Comparison of ENCODE assay signal across 26 cellular contexts in the genomic region with DNA sequence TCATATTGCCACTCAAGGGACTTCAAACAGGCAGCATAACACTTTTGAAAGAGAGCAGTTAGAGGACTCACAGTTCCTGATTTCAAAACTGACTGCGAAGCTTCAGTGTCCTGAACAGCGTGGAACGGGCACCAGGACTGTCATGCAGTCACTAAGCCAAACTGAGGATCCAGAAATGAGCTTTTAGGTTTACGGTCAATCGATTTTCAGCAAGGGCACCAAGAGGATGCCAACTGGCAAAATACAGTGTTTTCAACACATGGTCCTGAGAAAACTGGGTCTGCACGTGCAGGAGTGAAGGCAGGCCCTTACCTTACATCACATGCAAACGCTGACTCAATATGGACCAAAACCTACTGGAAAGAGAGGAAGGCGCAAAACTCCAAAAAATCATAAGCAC. TPM values are rescaled to one million over a fixed set of nuclear protein-coding genes. Genes with fewer than 3 reads are reported as not detected.
DNase-seq lines count a peak whose midpoint lies in the region; ATAC-seq, FAIRE-seq and TF ChIP-seq lines count a peak whose summit lies in the region.
"Had no signal": no experiment of that assay in that cellular context is flagged by ENCODE, and none has a peak within 500 bp of the region (broad histone marks: within the 10 kb centered on the region; RNA-seq: fewer than 3 reads in every experiment).

No MANE protein-coding gene starts in this region.

- 82% methylated on average over 8 of the region's 8 CpGs for WGBS in K562 (ENCODE audit: insufficient coverage, low coverage, missing lambda C conversion rate)

- intact Hi-C loops in OCI-LY7 (cut with micrococcal nuclease; ENCODE audit: unreplicated experiment), result no loop called here
- intact Hi-C loops in K562 (cut with micrococcal nuclease), result no loop called here
- intact Hi-C loops in naive thymus-derived CD4-positive, alpha-beta T cell (cut with micrococcal nuclease), result no loop called here

- CTCF ChIA-PET in OCI-LY7 (lab: Charles Lee; ENCODE audit: unreplicated experiment) (no interaction called here), K562 (lab: Yijun Ruan, JAX; ENCODE audit: low intra/inter-chr PET ratio) (no interaction called here)
- CTCF ChIA-PET in naive thymus-derived CD4-positive, alpha-beta T cell (lab: Charles Lee), result no interaction called here

- TF ChIP-seq POLR2A in K562 (conservative IDR thresholded peaks at IDR 0.05), result no peak
- TF ChIP-seq POLR2A in erythroblast (IDR thresholded peaks at IDR 0.05; ENCODE audit: low read length), result no peak

- H3K9me1 ChIP-seq in K562 (ENCODE audit: control insufficient read depth, insufficient read depth, low read length), result no peaks in the 10 kb centered on the region

- peak overlapping the region; percentile 64 to 95 (median 84) for H3K4me2 ChIP-seq in BLaER1 treated with 17β-estradiol and CSF1 and Interleukin-3, amounts not matched to agents 10 nM and 100 nM
- no peak overlapping the region for H3K4me2 ChIP-seq in OCI-LY7 (ENCODE audit: low read length)
- H3K4me2 ChIP-seq in K562 (ENCODE audit: insufficient read depth, low read length), result no peak overlapping the region
- H3K4me2 ChIP-seq: SK-N-SH had no signal

- no peaks in the 10 kb centered on the region for H3K27me3 Mint-ChIP-seq in naive thymus-derived CD4-positive, alpha-beta T cell

- H3K4me1 ChIP-seq in BLaER1 treated with 17β-estradiol and CSF1 and Interleukin-3, amounts not matched to agents 10 nM and 100 nM, result peaks cover 41 to 100% (median 98%) of the 10 kb centered on the region in 10 experiments
- H3K4me1 ChIP-seq in OCI-LY7 (ENCODE audit: insufficient read depth, low read length, poor library complexity, severe bottlenecking) (no peaks in the 10 kb centered on the region), K562 (replicated peaks in 1 of 2; ENCODE audit: control insufficient read depth in 2 of 2, insufficient read depth in 2 of 2, low read length in 2 of 2) (peaks cover 0 to 9% of the 10 kb centered on the region in 2 experiments; a peak in 2 of 5 replicates)
- peaks cover 0 to 12% of the 10 kb centered on the region in 2 donors for H3K4me1 ChIP-seq in naive thymus-derived CD4-positive, alpha-beta T cell (ENCODE audit: control insufficient read depth in 2 of 2, insufficient read depth in 2 of 2, low read length in 2 of 2)

- in situ Hi-C loops in K562 (cut with MboI), result loop anchor here (10.0 kb wide), 1 partner anchor 190 kb away; no protein-coding TSS in a partner anchor

- H2AFZ ChIP-seq in OCI-LY7 (ENCODE audit: low read length) (no peak overlapping the region), K562 (ENCODE audit: low read depth, low read length) (no peak overlapping the region)

- H3K27ac Mint-ChIP-seq in naive thymus-derived CD4-positive, alpha-beta T cell, result peak overlapping the region in 5 of 9 donors; percentile 20 to 74 (median 41)

- ATAC-seq in K562 (no peak), HG03521 (IDR thresholded peaks at IDR 0.05; ENCODE audit: unreplicated experiment) (no peak), HG02981 (IDR thresholded peaks at IDR 0.05; ENCODE audit: unreplicated experiment) (no peak)
- no peak for ATAC-seq in naive thymus-derived CD4-positive, alpha-beta T cell

- TF ChIP-seq EP300 in K562 (IDR thresholded peaks at IDR 0.05; ENCODE audit: low read length), result no peak

- BruUV-seq in OCI-LY7 (replicated peaks; lab: Mats Ljungman, UMichigan) (TSS peak; percentile 58), K562 (replicated peaks; lab: Mats Ljungman, UMichigan) (TSS peak; percentile 35)

- no peak for TF ChIP-seq CTCF in OCI-LY7 (conservative IDR thresholded peaks at IDR 0.05; ENCODE audit: low read length)
- no peak for TF ChIP-seq CTCF in K562 (IDR thresholded peaks at IDR 0.05 in 2 of 3, conservative IDR thresholded peaks at IDR 0.05 in 1 of 3; ENCODE audit: insufficient read depth in 2 of 3, low read depth in 1 of 3, low read length in 3 of 3)

- H3K36me3 ChIP-seq in BLaER1 treated with 17β-estradiol and CSF1 and Interleukin-3, amounts not matched to agents 10 nM and 100 nM, result peaks cover 5 to 17% (median 12%) of the 10 kb centered on the region in 11 experiments; a peak in 17 of 22 replicates
- H3K36me3 ChIP-seq in OCI-LY7 (ENCODE audit: insufficient read depth, low read length), result no peaks in the 10 kb centered on the region
- 0 out of 3 replicates have a peak, but pooled peaks cover 1% of the 10 kb centered on the region for H3K36me3 ChIP-seq in K562 (ENCODE audit: control insufficient read depth, insufficient read depth, low read length)
- peaks cover 0 to 24% (median 0%) of the 10 kb centered on the region in 3 experiments for H3K36me3 ChIP-seq in naive thymus-derived CD4-positive, alpha-beta T cell (ENCODE audit: control insufficient read depth in 2 of 3, insufficient read depth in 3 of 3, low read length in 3 of 3)
- H3K36me3 ChIP-seq: BE2C had no signal

- H4K20me1 ChIP-seq in BLaER1 treated with 17β-estradiol and CSF1 and Interleukin-3, amounts not matched to agents 10 nM and 100 nM, result peaks cover 74 to 100% (median 94%) of the 10 kb centered on the region in 11 experiments
- H4K20me1 ChIP-seq in OCI-LY7 (ENCODE audit: insufficient read depth, low read length), result no peaks in the 10 kb centered on the region; the same call in 1 of the 2 replicates
- peaks cover 4% of the 10 kb centered on the region; the same call in 1 of the 2 replicates for H4K20me1 ChIP-seq in K562 (replicated peaks; ENCODE audit: control insufficient read depth, insufficient read depth, low read length)

- H3K4me3 Mint-ChIP-seq in naive thymus-derived CD4-positive, alpha-beta T cell, result no peak overlapping the region
- H3K4me3 Mint-ChIP-seq: CD4-positive, CD25-positive, alpha-beta regulatory T cell had no signal

- H3K9me2 ChIP-seq in OCI-LY7 (ENCODE audit: insufficient read depth, low read length), result no peaks in the 10 kb centered on the region
- H3K9me2 ChIP-seq: SK-N-SH had no signal

- H3K9ac ChIP-seq in BLaER1 treated with 17β-estradiol and CSF1 and Interleukin-3, amounts not matched to agents 10 nM and 100 nM, result peak overlapping the region in 5 of 11 experiments; percentile 4 to 72 (median 21); a peak in 5 of 22 replicates
- no peak overlapping the region for H3K9ac ChIP-seq in K562 (ENCODE audit: insufficient read depth in 1 of 2, low read depth in 2 of 2, low read length in 2 of 2)
- H3K9ac ChIP-seq: SK-N-SH had no signal

- no peak for FAIRE-seq in K562 (lab: Jason Lieb, UNC)
- FAIRE-seq: GM12892, GM19239, H1, HTR-8/SVneo had no signal

- H3K4me1 Mint-ChIP-seq in naive thymus-derived CD4-positive, alpha-beta T cell, result peaks cover 16 to 49% (median 37%) of the 10 kb centered on the region in 7 donors

- no peaks in the 10 kb centered on the region for H3K27me3 ChIP-seq in BLaER1 treated with 17β-estradiol and CSF1 and Interleukin-3, amounts not matched to agents 10 nM and 100 nM
- H3K27me3 ChIP-seq in K562 (ENCODE audit: control insufficient read depth in 2 of 2, insufficient read depth in 2 of 2, low read length in 2 of 2), result no peaks in the 10 kb centered on the region
- no peaks in the 10 kb centered on the region for H3K27me3 ChIP-seq in naive thymus-derived CD4-positive, alpha-beta T cell (ENCODE audit: control insufficient read depth in 2 of 2, insufficient read depth in 2 of 2, low read length in 2 of 2)
- H3K27me3 ChIP-seq: BE2C had no signal

- no peaks in the 10 kb centered on the region for H3K9me3 ChIP-seq in BLaER1 treated with 17β-estradiol and CSF1 and Interleukin-3, amounts not matched to agents 10 nM and 100 nM (replicated peaks in 1 of 11)
- H3K9me3 ChIP-seq in OCI-LY7 (ENCODE audit: low read length) (no peaks in the 10 kb centered on the region), K562 (replicated peaks; ENCODE audit: control insufficient read depth, insufficient read depth, low read depth, low read length) (no peaks in the 10 kb centered on the region)
- no peaks in the 10 kb centered on the region for H3K9me3 ChIP-seq in naive thymus-derived CD4-positive, alpha-beta T cell (ENCODE audit: control insufficient read depth in 2 of 3, low read length in 3 of 3)
- H3K9me3 ChIP-seq: BE2C, SK-N-SH had no signal

- DNase-seq in OCI-LY7 (ENCODE audit: low spot score) (no peak), K562 (ENCODE audit: extremely low read depth in 1 of 4, low spot score in 3 of 4) (no peak), erythroblast (lab: John Stamatoyannopoulos, UW) (no peak)
- DNase-seq in naive thymus-derived CD4-positive, alpha-beta T cell, result no peak
- DNase-seq: 8988T; ACHN; BE2C; CD4-positive, CD25-positive, alpha-beta regulatory T cell; COR-L47; DMS79 treated with DMSO at 0.1 percent for 48 hours; GF-D8; KG1; MM.1S; NCI-H1417; NCI-H1694; NCI-H2029 treated with DMSO at 0.1 percent for 48 hours; NCI-H2227 treated with DMSO at 0.1 percent for 48 hours; NCI-H69; SK-N-SH had no signal

- no peak overlapping the region for H3K4me3 ChIP-seq in BLaER1 treated with 17β-estradiol and CSF1 and Interleukin-3, amounts not matched to agents 10 nM and 100 nM
- H3K4me3 ChIP-seq in OCI-LY7 (ENCODE audit: low read depth, low read length, poor library complexity, severe bottlenecking), result no peak overlapping the region
- H3K4me3 ChIP-seq in K562, result no peak overlapping the region
- H3K4me3 ChIP-seq in naive thymus-derived CD4-positive, alpha-beta T cell (ENCODE audit: low read length), result no peak overlapping the region

- POLR2A ChIA-PET in OCI-LY7 (lab: Charles Lee), result no interaction called here
- POLR2A ChIA-PET in K562 (lab: Yijun Ruan, JAX), result no interaction called here
- POLR2A ChIA-PET in naive thymus-derived CD4-positive, alpha-beta T cell (lab: Charles Lee), result no interaction called here

- TF ChIP-seq RAD21 in K562 (CRISPR knock-in tag; conservative IDR thresholded peaks at IDR 0.05 in 1 of 2, IDR thresholded peaks at IDR 0.05 in 1 of 2), result no peak

- no peaks in the 10 kb centered on the region for H3K9me3 Mint-ChIP-seq in naive thymus-derived CD4-positive, alpha-beta T cell
- H3K9me3 Mint-ChIP-seq: CD4-positive, CD25-positive, alpha-beta regulatory T cell had no signal

- H3K27ac ChIP-seq in BLaER1 treated with 17β-estradiol and CSF1 and Interleukin-3, amounts not matched to agents 10 nM and 100 nM, result peak overlapping the region in 3 of 11 experiments; percentile 2 to 66 (median 63); a peak in 2 of 22 replicates
- no peak overlapping the region for H3K27ac ChIP-seq in OCI-LY7 (ENCODE audit: low read depth, low read length, poor library complexity, severe bottlenecking)
- H3K27ac ChIP-seq in K562 (ENCODE audit: extremely low read depth, low read depth, low read length), result no peak overlapping the region
- H3K27ac ChIP-seq in naive thymus-derived CD4-positive, alpha-beta T cell (ENCODE audit: low read depth, low read length), result no peak overlapping the region

- H3K36me3 Mint-ChIP-seq in naive thymus-derived CD4-positive, alpha-beta T cell, result peaks cover 0 to 8% (median 0%) of the 10 kb centered on the region in 5 donors

- H3K79me2 ChIP-seq in OCI-LY7 (ENCODE audit: insufficient read depth, low read depth, low read length) (no peaks in the 10 kb centered on the region), K562 (ENCODE audit: control insufficient read depth, insufficient read depth, low read length) (peaks cover 6% of the 10 kb centered on the region; the same call in 2 of the 3 replicates)

RNA-seq across cellular contexts. Expression of gene BRF1, which starts 15.6 kb away (rescaled TPM):
- 23.7 and 25.5 TPM in 2 replicates for total RNA-seq in OCI-LY7 (2014; rRNA removed; shearing (Covaris generic))
- 26.4 and 27.0 TPM in 2 replicates for total RNA-seq in OCI-LY7 (2022)
- 71.0 and 136 TPM in 2 replicates for total RNA-seq in K562 (2011; cell fraction: chromatin; rRNA removed; ENCODE audit: low replicate concordance)
- total RNA-seq in K562 (2011; cell fraction: nucleolus; rRNA removed), result 63.5 and 70.5 TPM in 2 replicates
- 45.0 and 51.4 TPM in 2 replicates for total RNA-seq in K562 (2011; cell fraction: nucleoplasm; rRNA removed)
- total RNA-seq in K562 (2014; rRNA removed), result 24.6 and 24.9 TPM in 2 replicates
- 6.9 and 9.3 TPM in 2 replicates for total RNA-seq in K562 (2014; rRNA removed; fragmentation: Illumina TruSeq; extraction: Trizol)
- total RNA-seq in K562 (2015; rRNA removed; fragmentation: Illumina TruSeq; extraction: Trizol), result 12.5 and 12.7 TPM in 2 replicates
- 22.5 and 22.6 TPM in 2 replicates for total RNA-seq in K562 (2021)
- 3.6 and 5.6 TPM in 2 replicates for polyA plus RNA-seq in K562 (2011; rRNA removed)
- 3.3 and 6.4 TPM in 2 replicates for polyA plus RNA-seq in K562 (2011; cell fraction: cytosol; rRNA removed)
- polyA plus RNA-seq in K562 (2011; cell fraction: nucleus; rRNA removed), result 25.8 and 37.9 TPM in 2 replicates
- polyA plus RNA-seq in K562 (2012), result 14.4 and 14.8 TPM in 2 replicates
- polyA plus RNA-seq in K562 (2014; fragmentation: Illumina TruSeq; extraction: Trizol), result 8.2 and 10.5 TPM in 2 replicates
- polyA plus RNA-seq in K562 (2014; fragmentation: Nextera tagmentation; extraction: Ambion mirVana), result under 1 TPM; 0.14 to 0.17 TPM
- polyA plus RNA-seq in K562 (2014; rRNA removed), result 12.8 and 14.6 TPM in 2 replicates
- 5.2 and 6.5 TPM in 2 replicates for polyA minus RNA-seq in K562 (2011; rRNA and poly(A)+ RNA removed)
- 6.4 and 8.4 TPM in 2 replicates for polyA minus RNA-seq in K562 (2011; cell fraction: cytosol; rRNA and poly(A)+ RNA removed)
- polyA minus RNA-seq in K562 (2011; cell fraction: nucleus; rRNA and poly(A)+ RNA removed), result 20.3 and 25.3 TPM in 2 replicates
- 10 to 100 TPM; 49.8 to 75.7 (median 61.4) TPM for total RNA-seq in naive thymus-derived CD4-positive, alpha-beta T cell
- polyA plus RNA-seq in naive thymus-derived CD4-positive, alpha-beta T cell, result 10 to 100 TPM in 1 of 2 donors, 1 to 10 TPM in 1; 7.1 to 11.9 TPM

RNA-seq across cellular contexts. Expression of gene PACS2, which starts 29.4 kb away (rescaled TPM):
- 35.3 and 46.9 TPM in 2 replicates for total RNA-seq in OCI-LY7 (2014; rRNA removed; shearing (Covaris generic))
- total RNA-seq in OCI-LY7 (2022) (45.4 and 47.3 TPM in 2 replicates), K562 (2014; rRNA removed) (13.2 and 21.3 TPM in 2 replicates), K562 (2014; rRNA removed; fragmentation: Illumina TruSeq; extraction: Trizol) (4.4 and 5.9 TPM in 2 replicates), K562 (2015; rRNA removed; fragmentation: Illumina TruSeq; extraction: Trizol) (10.4 and 11.6 TPM in 2 replicates), K562 (2021) (20.8 and 21.0 TPM in 2 replicates)
- 28.1 and 70.2 TPM in 2 replicates for total RNA-seq in K562 (2011; cell fraction: chromatin; rRNA removed; ENCODE audit: low replicate concordance)
- 30.5 and 32.4 TPM in 2 replicates for total RNA-seq in K562 (2011; cell fraction: nucleolus; rRNA removed)
- total RNA-seq in K562 (2011; cell fraction: nucleoplasm; rRNA removed), result 22.4 and 23.7 TPM in 2 replicates
- polyA plus RNA-seq in K562 (2011; rRNA removed) (8.8 and 9.9 TPM in 2 replicates), K562 (2014; fragmentation: Illumina TruSeq; extraction: Trizol) (4.3 and 9.0 TPM in 2 replicates), K562 (2014; fragmentation: Nextera tagmentation; extraction: Ambion mirVana) (under 1 TPM; 0.11 to 0.34 TPM), K562 (2014; rRNA removed) (14.6 and 16.6 TPM in 2 replicates)
- 6.8 and 14.3 TPM in 2 replicates for polyA plus RNA-seq in K562 (2011; cell fraction: cytosol; rRNA removed)
- 27.9 and 60.4 TPM in 2 replicates for polyA plus RNA-seq in K562 (2011; cell fraction: nucleus; rRNA removed)
- 16.4 and 29.4 TPM in 2 replicates for polyA plus RNA-seq in K562 (2012)
- polyA minus RNA-seq in K562 (2011; rRNA and poly(A)+ RNA removed), result 2.8 and 6.3 TPM in 2 replicates
- polyA minus RNA-seq in K562 (2011; cell fraction: cytosol; rRNA and poly(A)+ RNA removed), result 10.2 and 13.9 TPM in 2 replicates
- 8.9 and 15.8 TPM in 2 replicates for polyA minus RNA-seq in K562 (2011; cell fraction: nucleus; rRNA and poly(A)+ RNA removed)
- total RNA-seq in naive thymus-derived CD4-positive, alpha-beta T cell, result 10 to 100 TPM; 33.9 to 75.4 (median 72.3) TPM
- polyA plus RNA-seq in naive thymus-derived CD4-positive, alpha-beta T cell, result 1 to 10 TPM; 1.5 to 4.5 TPM

RNA-seq across cellular contexts. Expression of gene BTBD6, which starts 36.8 kb away (rescaled TPM):
- 27.9 and 30.0 TPM in 2 replicates for total RNA-seq in OCI-LY7 (2014; rRNA removed; shearing (Covaris generic))
- total RNA-seq in OCI-LY7 (2022) (5.7 and 6.9 TPM in 2 replicates), K562 (2014; rRNA removed) (not detected in 2 replicates), K562 (2014; rRNA removed; fragmentation: Illumina TruSeq; extraction: Trizol) (not detected in 2 replicates), K562 (2015; rRNA removed; fragmentation: Illumina TruSeq; extraction: Trizol) (not detected in 2 replicates), K562 (2021) (0.16 TPM in 1 of 2 replicates, not detected in the other)
- not detected in 2 replicates for total RNA-seq in K562 (2011; cell fraction: chromatin; rRNA removed; ENCODE audit: low replicate concordance)
- total RNA-seq in K562 (2011; cell fraction: nucleolus; rRNA removed), result not detected in 2 replicates
- total RNA-seq in K562 (2011; cell fraction: nucleoplasm; rRNA removed), result not detected in 2 replicates
- polyA plus RNA-seq in K562 (2011; rRNA removed) (not detected in 2 replicates), K562 (2014; fragmentation: Illumina TruSeq; extraction: Trizol) (not detected in 2 replicates), K562 (2014; fragmentation: Nextera tagmentation; extraction: Ambion mirVana) (not detected), K562 (2014; rRNA removed) (not detected in 2 replicates)
- polyA plus RNA-seq in K562 (2011; cell fraction: cytosol; rRNA removed), result not detected in 2 replicates
- not detected in 2 replicates for polyA plus RNA-seq in K562 (2011; cell fraction: nucleus; rRNA removed)
- 0.08 TPM in 1 of 2 replicates, not detected in the other for polyA plus RNA-seq in K562 (2012)
- not detected in 2 replicates for polyA minus RNA-seq in K562 (2011; rRNA and poly(A)+ RNA removed)
- 0.38 TPM in 1 of 2 replicates, not detected in the other for polyA minus RNA-seq in K562 (2011; cell fraction: cytosol; rRNA and poly(A)+ RNA removed)
- not detected in 2 replicates for polyA minus RNA-seq in K562 (2011; cell fraction: nucleus; rRNA and poly(A)+ RNA removed)
- total RNA-seq in naive thymus-derived CD4-positive, alpha-beta T cell, result 10 to 100 TPM; 30.8 to 43.0 (median 40.1) TPM
- 1 to 10 TPM; 4.0 to 7.9 TPM for polyA plus RNA-seq in naive thymus-derived CD4-positive, alpha-beta T cell

Comparison
In these comparisons a context has a peak if more than half of its experiments do, and no peak if none do; other contexts are left out.
1. H3K4me2 ChIP-seq: peak in BLaER1 treated with 17β-estradiol and CSF1 and Interleukin-3, amounts not matched to agents 10 nM and 100 nM (11 of 11); none in OCI-LY7 (single experiment) and K562 (single experiment).
2. RNA of gene BTBD6, which starts 36.8 kb away (total RNA-seq): 30.8 to 43.0 TPM in naive thymus-derived CD4-positive, alpha-beta T cell and 5.7 to 30.0 TPM in OCI-LY7; 0.16 TPM in K562; every median in the first group is over 4 times any median in the second.